1 cellular context compared by ENCODE assay signal in the genomic region with DNA sequence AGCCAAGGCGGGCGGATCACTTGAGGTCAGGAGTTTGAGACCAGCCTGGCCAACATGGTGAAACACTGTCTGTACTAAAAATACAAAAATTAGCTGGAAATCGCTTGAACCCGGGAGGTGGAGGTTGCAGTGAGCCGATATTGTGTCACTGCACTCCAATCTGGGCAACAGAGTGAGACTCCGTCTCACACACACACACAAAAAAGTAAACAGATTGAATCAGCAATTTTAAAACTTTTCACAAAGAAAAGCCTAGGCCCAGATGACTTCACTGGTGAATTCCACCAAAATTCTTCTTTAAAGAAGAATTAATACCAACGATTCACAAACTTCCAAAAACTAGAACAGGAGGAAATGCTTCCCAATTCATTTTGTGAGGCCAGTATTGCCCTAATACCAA.
TF ChIP-seq lines count a peak whose summit lies in the region.

No MANE protein-coding gene starts in this region.

TF ChIP-seq in K562, 482 proteins besides CTCF, POLR2A, EP300 and RAD21:
- TF ChIP-seq ZNF316 (IDR thresholded peaks at IDR 0.05): peak; percentile 63
